In genomic region chr6:83192871-83193746, GRCh38 we compare ENCODE assay signal across 1 cellular context.
TF ChIP-seq lines count a peak whose summit lies in the region.

PGM3 (minus strand) TSS chr6:83193265; CDS start chr6:83191012, 2,253 bp downstream.
RWDD2A (plus strand) TSS chr6:83193357; CDS start chr6:83194452, 1,095 bp downstream.

TF ChIP-seq in HepG2, 621 proteins besides CTCF, POLR2A, EP300 and RAD21 (continued from another document and continues in another):
- TF ChIP-seq ARID4A (CRISPR knock-in tag; IDR thresholded peaks at IDR 0.05; ENCODE audit: borderline replicate concordance) (peak; percentile 90), ZNF607 (CRISPR knock-in tag; IDR thresholded peaks at IDR 0.05; ENCODE audit: borderline replicate concordance) (peak; percentile 55), ZSCAN22 (CRISPR knock-in tag; IDR thresholded peaks at IDR 0.05) (no peak), SAP130 (CRISPR knock-in tag; IDR thresholded peaks at IDR 0.05; ENCODE audit: low read depth) (peak; percentile 86), GZF1 (CRISPR knock-in tag; IDR thresholded peaks at IDR 0.05) (0 out of 2 replicates have a peak, but pooled peaks have one; percentile 47), BCL6 (CRISPR knock-in tag; IDR thresholded peaks at IDR 0.05) (peak; percentile 26; the same call in 1 of the 2 replicates), REST (IDR thresholded peaks at IDR 0.05; ENCODE audit: borderline replicate concordance in 1 of 2, low read depth in 1 of 2, low read length in 2 of 2) (no peak), HIVEP1 (CRISPR knock-in tag; IDR thresholded peaks at IDR 0.05) (peak; percentile 66; the same call in 1 of the 2 replicates), ZNF784 (CRISPR knock-in tag; IDR thresholded peaks at IDR 0.05; ENCODE audit: borderline replicate concordance) (peak; percentile 85; the same call in 1 of the 2 replicates), ZNF232 (CRISPR knock-in tag; IDR thresholded peaks at IDR 0.05; ENCODE audit: borderline replicate concordance) (peak; percentile 76; the same call in 1 of the 2 replicates), ZBTB20 (CRISPR knock-in tag; IDR thresholded peaks at IDR 0.05; ENCODE audit: borderline replicate concordance, low read depth) (peak; percentile 80; the same call in 1 of the 2 replicates), ZNF280D (CRISPR knock-in tag; IDR thresholded peaks at IDR 0.05) (0 out of 2 replicates have a peak, but pooled peaks have one; percentile 57), SAFB2 (CRISPR knock-in tag; IDR thresholded peaks at IDR 0.05; ENCODE audit: borderline replicate concordance, low read depth) (peak; percentile 87; the same call in 1 of the 2 replicates), CC2D1A (CRISPR knock-in tag; IDR thresholded peaks at IDR 0.05) (no peak), RXRA (CRISPR knock-in tag; IDR thresholded peaks at IDR 0.05) (peak; percentile 57; the same call in 1 of the 2 replicates), ATF7-NPFF (CRISPR knock-in tag; IDR thresholded peaks at IDR 0.05; ENCODE audit: low read depth) (peak; percentile 59), NFIB (CRISPR knock-in tag; IDR thresholded peaks at IDR 0.05; ENCODE audit: borderline replicate concordance) (no peak), MTA1 (CRISPR knock-in tag; IDR thresholded peaks at IDR 0.05; ENCODE audit: borderline replicate concordance) (no peak), ZFP62 (CRISPR knock-in tag; IDR thresholded peaks at IDR 0.05) (no peak), ZGPAT (CRISPR knock-in tag; IDR thresholded peaks at IDR 0.05) (peak; percentile 78), E2F2 (CRISPR knock-in tag; IDR thresholded peaks at IDR 0.05; ENCODE audit: borderline replicate concordance) (0 out of 2 replicates have a peak, but pooled peaks have one; percentile 25), KDM1A (CRISPR knock-in tag; IDR thresholded peaks at IDR 0.05) (no peak), ZNF33A (CRISPR knock-in tag; IDR thresholded peaks at IDR 0.05; ENCODE audit: borderline replicate concordance) (no peak), HNRNPLL (IDR thresholded peaks at IDR 0.05; ENCODE audit: low read depth, low read length, poor library complexity, severe bottlenecking) (peak; percentile 96), ZFY (CRISPR knock-in tag; IDR thresholded peaks at IDR 0.05) (peak; percentile 95), ELF3 (CRISPR knock-in tag; IDR thresholded peaks at IDR 0.05) (peak; percentile 83), PPARG (CRISPR knock-in tag; conservative IDR thresholded peaks at IDR 0.05) (peak; percentile 23; the same call in 1 of the 2 replicates), ELF4 (CRISPR knock-in tag; IDR thresholded peaks at IDR 0.05; ENCODE audit: borderline replicate concordance) (peak; percentile 67; the same call in 1 of the 2 replicates), PAXIP1 (CRISPR knock-in tag; conservative IDR thresholded peaks at IDR 0.05) (0 out of 2 replicates have a peak, but pooled peaks have one; percentile 30), ZNF746 (CRISPR knock-in tag; IDR thresholded peaks at IDR 0.05) (peak; percentile 68; the same call in 1 of the 2 replicates), SNAPC5 (CRISPR knock-in tag; IDR thresholded peaks at IDR 0.05; ENCODE audit: borderline replicate concordance) (no peak), ZNF496 (CRISPR knock-in tag; IDR thresholded peaks at IDR 0.05; ENCODE audit: insufficient replicate concordance) (no peak), STAT6 (CRISPR knock-in tag; IDR thresholded peaks at IDR 0.05; ENCODE audit: borderline replicate concordance) (peak; percentile 72; the same call in 1 of the 2 replicates)
